In the genomic region with DNA sequence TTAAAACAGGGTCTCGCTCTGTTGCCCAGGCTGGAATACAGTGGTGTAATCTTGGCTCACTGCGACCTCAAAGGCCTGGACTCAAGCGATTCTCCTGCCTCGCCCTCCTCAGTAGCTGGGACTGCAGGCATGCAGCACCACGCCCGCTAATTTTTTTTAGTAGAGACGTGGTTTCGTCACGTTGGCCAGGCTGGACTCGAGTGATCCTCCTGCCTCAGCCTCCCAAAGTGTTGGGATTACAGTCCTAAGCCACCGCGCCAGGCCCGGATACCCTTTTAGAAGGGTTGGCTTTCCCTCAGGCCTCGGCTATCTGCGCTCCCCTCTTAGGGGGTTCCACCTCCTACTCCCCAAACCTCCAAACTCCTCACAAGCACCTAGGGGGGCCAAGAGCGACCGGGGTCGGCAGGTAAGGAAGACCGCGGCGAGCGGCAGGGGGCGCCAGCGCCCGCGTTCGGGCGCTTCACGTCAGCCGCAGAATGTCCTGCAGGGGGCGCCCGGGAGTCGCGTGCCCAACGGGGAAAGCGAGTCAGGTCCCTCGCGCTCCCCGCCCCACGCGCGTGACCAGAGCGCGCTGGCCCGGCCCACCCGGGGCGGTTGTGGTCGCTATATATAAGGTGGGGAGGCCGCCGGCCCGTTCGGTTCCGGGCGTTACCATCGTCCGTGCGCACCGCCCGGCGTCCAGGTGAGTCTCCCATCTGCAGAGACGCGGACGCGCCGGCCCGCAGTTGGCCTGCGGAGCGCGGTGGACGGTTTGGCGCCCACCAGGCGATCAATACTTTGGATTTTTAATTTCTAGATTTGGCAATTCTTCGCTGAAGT, we compare ENCODE assay signal across 8 cellular contexts. TPM values are rescaled to one million over a fixed set of nuclear protein-coding genes. Genes with fewer than 3 reads are reported as not detected.
A peak's percentile ranks its signal among the peaks of the same experiment; 100 is the strongest.
DNase-seq lines count a peak whose midpoint lies in the region; ATAC-seq and TF ChIP-seq lines count a peak whose summit lies in the region.

No MANE protein-coding gene starts in this region.

- TF ChIP-seq CTCF in SK-N-SH (IDR thresholded peaks at IDR 0.05) = peak; percentile 50
- TF ChIP-seq CTCF in astrocyte of the cerebellum (IDR thresholded peaks at IDR 0.05; ENCODE audit: low read depth, low read length, missing control alignments) = peak; percentile 100

- H2AFZ ChIP-seq in SK-N-SH (ENCODE audit: low read depth) = no peak overlapping the region

- H3K36me3 ChIP-seq in SK-N-SH (replicated peaks in 1 of 2; ENCODE audit: control insufficient read depth in 1 of 2, insufficient read depth in 2 of 2, low read length in 1 of 2) (no peaks in the 10 kb centered on the region), iPS DF 6.9 (ENCODE audit: control insufficient read depth, insufficient read depth, low read length) (no peaks in the 10 kb centered on the region), skeletal muscle satellite cell (ENCODE audit: insufficient read depth, low read length) (no peaks in the 10 kb centered on the region)

- in situ Hi-C loops in astrocyte of the cerebellum (cut with HindIII; ENCODE audit: low sequenced_read_pairs) = no loop called here

- DNase-seq in SK-N-SH (peak; percentile 51), T-helper 2 cell (peak; percentile 70 to 87 (median 79)), astrocyte of the cerebellum (ENCODE audit: low read depth) (peak; percentile 3), iPS DF 6.9 (ENCODE audit: low read depth, low spot score) (peak; percentile 37)

- TF ChIP-seq RAD21 in SK-N-SH (IDR thresholded peaks at IDR 0.05; ENCODE audit: low read length) = no peak

- H3K9me3 ChIP-seq in SK-N-SH (no peaks in the 10 kb centered on the region), iPS DF 6.9 (ENCODE audit: control insufficient read depth, insufficient read depth, low read length) (no peaks in the 10 kb centered on the region), skeletal muscle satellite cell (replicated peaks; ENCODE audit: low read length) (no peaks in the 10 kb centered on the region)

- H3K4me2 ChIP-seq in SK-N-SH = no peak overlapping the region
- H3K4me2 ChIP-seq in skeletal muscle satellite cell (ENCODE audit: low read length) = peak overlapping the region; percentile 90

- no peak overlapping the region for H3K9ac ChIP-seq in SK-N-SH
- no peak overlapping the region for H3K9ac ChIP-seq in skeletal muscle satellite cell (ENCODE audit: low read depth, low read length)

- ATAC-seq in SK-N-SH treated with all-trans-retinoic acid at 6 μM for 48 hours (no peak), HG03571 (IDR thresholded peaks at IDR 0.05; ENCODE audit: unreplicated experiment) (peak; percentile 74), GM19467 (IDR thresholded peaks at IDR 0.05; ENCODE audit: unreplicated experiment) (no peak)

- 85% methylated on average over 70 of the region's 73 CpGs for WGBS in SK-N-SH (ENCODE audit: low lambda C conversion rate)
- WGBS in iPS DF 6.9 (ENCODE audit: insufficient coverage, insufficient read length) = no CpG with 5 or more reads among the region's 73 CpGs

- no peaks in the 10 kb centered on the region for H3K9me2 ChIP-seq in SK-N-SH

- H3K4me3 ChIP-seq in SK-N-SH (ENCODE audit: low read depth in 2 of 2, low read length in 1 of 2) (peak overlapping the region in 1 of 2 experiments; percentile 46; a peak in 1 of 4 replicates), astrocyte of the cerebellum (ENCODE audit: low read depth, low read length) (peak overlapping the region; percentile 41), iPS DF 6.9 (ENCODE audit: low read length) (peak overlapping the region; percentile 39; the same call in 1 of the 2 replicates), skeletal muscle satellite cell (ENCODE audit: low read length) (peak overlapping the region; percentile 59)

- TF ChIP-seq EP300 in SK-N-SH (IDR thresholded peaks at IDR 0.05; ENCODE audit: borderline replicate concordance in 1 of 2, low read depth in 1 of 2, low read length in 1 of 2) = no peak

- no peak overlapping the region for H3K27ac ChIP-seq in SK-N-SH (ENCODE audit: low read depth in 2 of 2, low read length in 1 of 2)
- no peak overlapping the region for H3K27ac ChIP-seq in iPS DF 6.9 (ENCODE audit: low read length)

- H3K4me1 ChIP-seq in SK-N-SH (ENCODE audit: control insufficient read depth in 1 of 2, insufficient read depth in 2 of 2, low read depth in 1 of 2, low read length in 1 of 2) (0 out of 4 replicates have a peak, but pooled peaks cover 0 to under 1% of the 10 kb centered on the region in 2 experiments), iPS DF 6.9 (ENCODE audit: control insufficient read depth, insufficient read depth, low read length) (no peaks in the 10 kb centered on the region), skeletal muscle satellite cell (ENCODE audit: control insufficient read depth, insufficient read depth, low read length) (peaks cover 7% of the 10 kb centered on the region)

- H3F3A ChIP-seq in SK-N-SH (replicated peaks; ENCODE audit: insufficient read depth) = no peaks in the 10 kb centered on the region

- H4K20me1 ChIP-seq in SK-N-SH (ENCODE audit: insufficient read depth) = no peaks in the 10 kb centered on the region

- CTCF ChIA-PET in SK-N-SH (lab: Yijun Ruan, JAX) = interaction anchor here (0.7 to 2.6 kb wide), 7 partner anchors 10 to 267 kb away, joined by 3 to 8 read pairs (median 3); no protein-coding TSS in a partner anchor

- POLR2A ChIA-PET in SK-N-SH (lab: Yijun Ruan, JAX) = no interaction called here

- H3K27me3 ChIP-seq in SK-N-SH (ENCODE audit: insufficient read depth) (no peaks in the 10 kb centered on the region), iPS DF 6.9 (ENCODE audit: control insufficient read depth, insufficient read depth, low read length) (peaks cover 4% of the 10 kb centered on the region; the same call in 1 of the 2 replicates), skeletal muscle satellite cell (ENCODE audit: control insufficient read depth, insufficient read depth, low read length) (peaks cover 8% of the 10 kb centered on the region)

- H3K79me2 ChIP-seq in SK-N-SH (ENCODE audit: insufficient read depth) = no peaks in the 10 kb centered on the region

TF ChIP-seq in SK-N-SH, 30 proteins besides CTCF, POLR2A, EP300 and RAD21 (continues in another document):
- TF ChIP-seq REST (IDR thresholded peaks at IDR 0.05; ENCODE audit: low read depth, low read length) (no peak), ELF1 (IDR thresholded peaks at IDR 0.05) (no peak), FOSL2 (IDR thresholded peaks at IDR 0.05; ENCODE audit: borderline replicate concordance, low read depth) (no peak)

TF ChIP-seq in SK-N-SH treated with all-trans-retinoic acid at 6 μM for 48 hours, 23 proteins besides CTCF, POLR2A, EP300 and RAD21:
- no peak for TF ChIP-seq RARB (CRISPR knock-in tag; IDR thresholded peaks at IDR 0.05)
- no peak for TF ChIP-seq ESRRG (CRISPR knock-in tag; IDR thresholded peaks at IDR 0.05)
- no peak for TF ChIP-seq TOX (CRISPR knock-in tag; IDR thresholded peaks at IDR 0.05; ENCODE audit: borderline replicate concordance)
- TF ChIP-seq ZFP3 (CRISPR knock-in tag; IDR thresholded peaks at IDR 0.05) = no peak
- TF ChIP-seq, protein P1, sequence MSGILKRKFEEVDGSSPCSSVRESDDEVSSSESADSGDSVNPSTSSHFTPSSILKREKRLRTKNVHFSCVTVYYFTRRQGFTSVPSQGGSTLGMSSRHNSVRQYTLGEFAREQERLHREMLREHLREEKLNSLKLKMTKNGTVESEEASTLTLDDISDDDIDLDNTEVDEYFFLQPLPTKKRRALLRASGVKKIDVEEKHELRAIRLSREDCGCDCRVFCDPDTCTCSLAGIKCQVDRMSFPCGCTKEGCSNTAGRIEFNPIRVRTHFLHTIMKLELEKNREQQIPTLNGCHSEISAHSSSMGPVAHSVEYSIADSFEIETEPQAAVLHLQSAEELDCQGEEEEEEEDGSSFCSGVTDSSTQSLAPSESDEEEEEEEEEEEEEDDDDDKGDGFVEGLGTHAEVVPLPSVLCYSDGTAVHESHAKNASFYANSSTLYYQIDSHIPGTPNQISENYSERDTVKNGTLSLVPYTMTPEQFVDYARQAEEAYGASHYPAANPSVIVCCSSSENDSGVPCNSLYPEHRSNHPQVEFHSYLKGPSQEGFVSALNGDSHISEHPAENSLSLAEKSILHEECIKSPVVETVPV (CRISPR knock-in tag; IDR thresholded peaks at IDR 0.05) = no peak
- no peak for TF ChIP-seq ZNF70 (CRISPR knock-in tag; IDR thresholded peaks at IDR 0.05)
- TF ChIP-seq ZNF8 (CRISPR knock-in tag; IDR thresholded peaks at IDR 0.05) = no peak
- no peak for TF ChIP-seq ZC3H10 (CRISPR knock-in tag; IDR thresholded peaks at IDR 0.05)
- no peak for TF ChIP-seq BACH2 (CRISPR knock-in tag; IDR thresholded peaks at IDR 0.05; ENCODE audit: borderline replicate concordance)
- no peak for TF ChIP-seq ISL1 (CRISPR knock-in tag; IDR thresholded peaks at IDR 0.05)
- TF ChIP-seq ZNF565 (CRISPR knock-in tag; conservative IDR thresholded peaks at IDR 0.05; ENCODE audit: low read depth) = no peak
- no peak for TF ChIP-seq TCF4 (CRISPR knock-in tag; IDR thresholded peaks at IDR 0.05; ENCODE audit: borderline replicate concordance)
- no peak for TF ChIP-seq OSR1 (CRISPR knock-in tag; IDR thresholded peaks at IDR 0.05)
- TF ChIP-seq, protein P2, sequence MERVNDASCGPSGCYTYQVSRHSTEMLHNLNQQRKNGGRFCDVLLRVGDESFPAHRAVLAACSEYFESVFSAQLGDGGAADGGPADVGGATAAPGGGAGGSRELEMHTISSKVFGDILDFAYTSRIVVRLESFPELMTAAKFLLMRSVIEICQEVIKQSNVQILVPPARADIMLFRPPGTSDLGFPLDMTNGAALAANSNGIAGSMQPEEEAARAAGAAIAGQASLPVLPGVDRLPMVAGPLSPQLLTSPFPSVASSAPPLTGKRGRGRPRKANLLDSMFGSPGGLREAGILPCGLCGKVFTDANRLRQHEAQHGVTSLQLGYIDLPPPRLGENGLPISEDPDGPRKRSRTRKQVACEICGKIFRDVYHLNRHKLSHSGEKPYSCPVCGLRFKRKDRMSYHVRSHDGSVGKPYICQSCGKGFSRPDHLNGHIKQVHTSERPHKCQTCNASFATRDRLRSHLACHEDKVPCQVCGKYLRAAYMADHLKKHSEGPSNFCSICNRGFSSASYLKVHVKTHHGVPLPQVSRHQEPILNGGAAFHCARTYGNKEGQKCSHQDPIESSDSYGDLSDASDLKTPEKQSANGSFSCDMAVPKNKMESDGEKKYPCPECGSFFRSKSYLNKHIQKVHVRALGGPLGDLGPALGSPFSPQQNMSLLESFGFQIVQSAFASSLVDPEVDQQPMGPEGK (CRISPR knock-in tag; IDR thresholded peaks at IDR 0.05; ENCODE audit: borderline replicate concordance) = no peak

RNA-seq across cellular contexts. Expression of gene GATM, which starts 51.8 kb away (rescaled TPM):
- polyA plus RNA-seq in SK-N-SH (2012; rRNA removed) = 0.54 and 0.58 TPM in 2 replicates
- 0.54 and 0.60 TPM in 2 replicates for polyA plus RNA-seq in SK-N-SH (2012; cell fraction: cytosol; rRNA removed)
- polyA plus RNA-seq in SK-N-SH (2012; cell fraction: nucleus; rRNA removed) = 0.41 and 0.76 TPM in 2 replicates
- total RNA-seq in skeletal muscle satellite cell (2012; rRNA removed) = 0.25 and 1.3 TPM in 2 replicates

Comparison
In these comparisons a context has a peak if more than half of its experiments do, and no peak if none do; other contexts are left out.
1. DNase-seq: peak in every context shown above with its lines; median percentile 79 in T-helper 2 cell; 51 in SK-N-SH; 37 in iPS DF 6.9; 3 in astrocyte of the cerebellum.